ENCODE assay signal across 13 cellular contexts in genomic region chr3:30984855-30985793, GRCh38.
DNase-seq lines count a peak whose midpoint lies in the region; ATAC-seq, FAIRE-seq and TF ChIP-seq lines count a peak whose summit lies in the region.
"Had no signal": no experiment of that assay in that cellular context is flagged by ENCODE, and none has a peak within 500 bp of the region (broad histone marks: within the 10 kb centered on the region; RNA-seq: fewer than 3 reads in every experiment).

No MANE protein-coding gene starts in this region.

- H3K27ac Mint-ChIP-seq in CD4-positive, alpha-beta T cell = no peak overlapping the region
- H3K27ac Mint-ChIP-seq: HFFc6 had no signal

- no peaks in the 10 kb centered on the region for H3K79me2 ChIP-seq in GM12878 (ENCODE audit: control insufficient read depth, insufficient read depth, low read length)

- CTCF ChIA-PET in A549 (lab: Yijun Ruan, JAX) = interaction anchor here (0.7 to 0.9 kb wide), 2 partner anchors 38 to 217 kb away, joined by 3 read pairs; no protein-coding TSS in a partner anchor
- CTCF ChIA-PET in GM12878 (lab: Yijun Ruan, JAX) = interaction anchor here (0.7 to 1.2 kb wide), 3 partner anchors 14 to 436 kb away, joined by 3 to 7 read pairs (median 4); no protein-coding TSS in a partner anchor
- CTCF ChIA-PET in CD4-positive, alpha-beta T cell (lab: Charles Lee) = interaction anchor here (0.7 kb wide), 1 partner anchor 455 kb away, joined by 3 read pairs; no protein-coding TSS in a partner anchor

- POLR2A ChIA-PET in A549 (lab: Yijun Ruan, JAX) = no interaction called here
- POLR2A ChIA-PET in GM12878 (lab: Charles Lee) = interaction anchor here (0.9 kb wide), 1 partner anchor 17 kb away, joined by 3 read pairs; no protein-coding TSS in a partner anchor
- POLR2A ChIA-PET in CD4-positive, alpha-beta T cell (lab: Charles Lee) = no interaction called here

- BruUV-seq in GM12878 (replicated peaks; lab: Mats Ljungman, UMichigan) = no TSS peak

- intact Hi-C loops in GM12878 (cut with micrococcal nuclease; ENCODE audit: unreplicated experiment) (loop anchor here (10.0 kb wide), 1 partner anchor 260 kb away; no protein-coding TSS in a partner anchor), esophagus muscularis mucosa (cut with DNase I) (no loop called here)
- intact Hi-C loops in CD4-positive, alpha-beta T cell (cut with DNase I, micrococcal nuclease) = no loop called here

- peaks cover 4% of the 10 kb centered on the region for H3K27me3 Mint-ChIP-seq in CD4-positive, alpha-beta T cell

- in situ Hi-C loops in GM12878 (cut with MboI) = no loop called here

- no peaks in the 10 kb centered on the region for H3K4me1 Mint-ChIP-seq in CD4-positive, alpha-beta T cell (ENCODE audit: low read depth)

- FAIRE-seq in A549 (lab: Jason Lieb, UNC) = no peak
- FAIRE-seq in GM12878 (lab: Jason Lieb, UNC) = peak; percentile 54

- H3K36me3 ChIP-seq in GM12878 (ENCODE audit: control insufficient read depth in 2 of 2, insufficient read depth in 2 of 2, low read length in 1 of 2) (no peaks in the 10 kb centered on the region), esophagus muscularis mucosa (no peaks in the 10 kb centered on the region)

- TF ChIP-seq POLR2A in A549 (IDR thresholded peaks at IDR 0.05; ENCODE audit: low read length) (no peak), GM12878 (IDR thresholded peaks at IDR 0.05; ENCODE audit: low read depth, low read length) (no peak), esophagus muscularis mucosa (IDR thresholded peaks at IDR 0.05; ENCODE audit: low read depth) (no peak)

- WGBS in A549 (ENCODE audit: missing lambda C conversion rate) = 16% methylated on average over 5 of the region's 5 CpGs
- 0% methylated on average over 5 of the region's 5 CpGs for WGBS in GM12878 (ENCODE audit: insufficient coverage, insufficient replicate concordance, low lambda C conversion rate, missing lambda C conversion rate)
- WGBS in esophagus muscularis mucosa = 48% methylated on average over 5 of the region's 5 CpGs

- H2AFZ ChIP-seq in GM12878 (ENCODE audit: control insufficient read depth, low read depth, low read length) = peak overlapping the region; percentile 15

- H3K27ac ChIP-seq in A549 (no peak overlapping the region), GM12878 (ENCODE audit: control insufficient read depth, insufficient read depth) (0 out of 2 replicates have a peak overlapping the region, but pooled peaks have one; percentile 6), esophagus muscularis mucosa (replicated peaks in 1 of 4) (no peak overlapping the region)
- H3K27ac ChIP-seq in CD4-positive, alpha-beta T cell (ENCODE audit: low read depth, low read length) = no peak overlapping the region

- ATAC-seq in A549 (no peak), GM19438 (IDR thresholded peaks at IDR 0.05; ENCODE audit: low read depth, unreplicated experiment) (peak; percentile 77), HG03159 (IDR thresholded peaks at IDR 0.05; ENCODE audit: unreplicated experiment) (peak; percentile 50), GM12878 (peak; percentile 73)
- no peak for ATAC-seq in CD4-positive, alpha-beta T cell (ENCODE audit: poor library complexity)

- no peak for TF ChIP-seq EP300 in A549 (IDR thresholded peaks at IDR 0.05)
- TF ChIP-seq EP300 in GM12878 (IDR thresholded peaks at IDR 0.05; ENCODE audit: borderline replicate concordance in 1 of 2, control insufficient read depth in 1 of 2, low read depth in 2 of 2, low read length in 2 of 2) = no peak
- no peak for TF ChIP-seq EP300 in esophagus muscularis mucosa (IDR thresholded peaks at IDR 0.05)

- no peak overlapping the region for H3K4me3 Mint-ChIP-seq in CD4-positive, alpha-beta T cell
- H3K4me3 Mint-ChIP-seq: HFFc6 had no signal

- H3K36me3 Mint-ChIP-seq in CD4-positive, alpha-beta T cell (ENCODE audit: low read depth) = no peaks in the 10 kb centered on the region

- no peak for TF ChIP-seq RAD21 in A549 (conservative IDR thresholded peaks at IDR 0.05 in 1 of 2, IDR thresholded peaks at IDR 0.05 in 1 of 2)
- no peak for TF ChIP-seq RAD21 in GM12878 (IDR thresholded peaks at IDR 0.05; ENCODE audit: insufficient read depth, low read depth, low read length)

- no peaks in the 10 kb centered on the region for H3K9me3 Mint-ChIP-seq in CD4-positive, alpha-beta T cell
- H3K9me3 Mint-ChIP-seq: HFFc6 had no signal

- H3K9ac ChIP-seq in GM12878 (ENCODE audit: control insufficient read depth, insufficient read depth, low read length) = no peak overlapping the region

- H3K4me1 ChIP-seq in A549 = no peaks in the 10 kb centered on the region
- H3K4me1 ChIP-seq in GM12878 (ENCODE audit: control insufficient read depth, insufficient read depth, low read length) = 0 out of 2 replicates have a peak, but pooled peaks cover 3% of the 10 kb centered on the region
- peaks cover 0 to 4% (median 0%) of the 10 kb centered on the region in 4 donors for H3K4me1 ChIP-seq in esophagus muscularis mucosa

- H3K4me3 ChIP-seq in A549 = no peak overlapping the region
- H3K4me3 ChIP-seq in GM12878 = no peak overlapping the region
- no peak overlapping the region for H3K4me3 ChIP-seq in esophagus muscularis mucosa
- H3K4me3 ChIP-seq: lung had no signal

- SMC1A ChIA-PET in GM12878 (lab: Charles Lee; ENCODE audit: uncharacterized antibody, unreplicated experiment) = interaction anchor here (0.7 to 4.9 kb wide), 10 partner anchors 12 to 257 kb away, joined by 3 to 31 read pairs (median 4); no protein-coding TSS in a partner anchor

- DNase-seq in A549 (ENCODE audit: low read depth in 1 of 2, low spot score in 1 of 2) (peak in 1 of 2 experiments; percentile 4), GM12878 (ENCODE audit: low read depth, low spot score) (no peak), esophagus muscularis mucosa (ENCODE audit: extremely low spot score) (no peak), LoVo (ENCODE audit: low spot score) (no peak), ecto neural progenitor cell (ENCODE audit: low spot score) (no peak)
- DNase-seq in CD4-positive, alpha-beta T cell = no peak
- DNase-seq: activated CD4-positive, alpha-beta T cell treated with anti-CD3 and anti-CD28 coated beads, Interleukin-2, amount 50 U/mL, for 48 hours; HFFc6; NCI-H1105; stimulated activated naive CD4-positive, alpha-beta T cell had no signal

- no peaks in the 10 kb centered on the region for H4K20me1 ChIP-seq in GM12878 (ENCODE audit: control insufficient read depth, insufficient read depth)

- no peak for TF ChIP-seq CTCF in A549 (IDR thresholded peaks at IDR 0.05)
- no peak for TF ChIP-seq CTCF in GM12878 (IDR thresholded peaks at IDR 0.05 in 2 of 3, conservative IDR thresholded peaks at IDR 0.05 in 1 of 3; ENCODE audit: control insufficient read depth in 2 of 3, extremely low read depth in 1 of 3, insufficient read depth in 1 of 3, low read depth in 3 of 3, low read length in 3 of 3)
- no peak for TF ChIP-seq CTCF in esophagus muscularis mucosa (IDR thresholded peaks at IDR 0.05)
- no peak for TF ChIP-seq CTCF in CD4-positive, alpha-beta T cell (IDR thresholded peaks at IDR 0.05)

- no peaks in the 10 kb centered on the region for H3K27me3 ChIP-seq in GM12878 (replicated peaks in 1 of 2; ENCODE audit: control insufficient read depth in 2 of 2, insufficient read depth in 2 of 2, low read length in 1 of 2)
- H3K27me3 ChIP-seq in esophagus muscularis mucosa = no peaks in the 10 kb centered on the region
- H3K27me3 ChIP-seq in CD4-positive, alpha-beta T cell (ENCODE audit: control insufficient read depth, insufficient read depth, low read length) = no peaks in the 10 kb centered on the region

- RAD21 ChIA-PET in GM12878 (lab: Charles Lee; ENCODE audit: unreplicated experiment) = interaction anchor here (1.5 kb wide), 1 partner anchor 11 kb away, joined by 3 read pairs; no protein-coding TSS in a partner anchor

- H3K9me3 ChIP-seq in A549 = no peaks in the 10 kb centered on the region
- no peaks in the 10 kb centered on the region for H3K9me3 ChIP-seq in GM12878 (replicated peaks; ENCODE audit: control insufficient read depth, insufficient read depth, low read length)
- H3K9me3 ChIP-seq in esophagus muscularis mucosa = no peaks in the 10 kb centered on the region
- no peaks in the 10 kb centered on the region for H3K9me3 ChIP-seq in CD4-positive, alpha-beta T cell (ENCODE audit: control insufficient read depth, low read length)

- peak overlapping the region; percentile 30; the same call in 1 of the 3 replicates for H3K4me2 ChIP-seq in A549
- 0 out of 2 replicates have a peak overlapping the region, but pooled peaks have one; percentile 25 for H3K4me2 ChIP-seq in GM12878 (ENCODE audit: control insufficient read depth, insufficient read depth)

TF ChIP-seq in A549, 52 proteins besides CTCF, POLR2A, EP300 and RAD21 (continues in another document):
- TF ChIP-seq MAFK (IDR thresholded peaks at IDR 0.05; ENCODE audit: partially characterized antibody) = no peak

TF ChIP-seq in GM12878, 131 proteins besides CTCF, POLR2A, EP300 and RAD21 (continues in another document):
- TF ChIP-seq PBX3 (IDR thresholded peaks at IDR 0.05; ENCODE audit: insufficient replicate concordance, low read depth, low read length) (no peak), NFYA (IDR thresholded peaks at IDR 0.05; ENCODE audit: borderline replicate concordance, low read depth, low read length) (no peak), EED (IDR thresholded peaks at IDR 0.05; ENCODE audit: low read depth) (no peak), IKZF1 (conservative IDR thresholded peaks at IDR 0.05) (peak; percentile 75), CBFB (IDR thresholded peaks at IDR 0.05; ENCODE audit: low read depth) (no peak)

Comparison
In these comparisons a context has a peak if more than half of its experiments do, and no peak if none do; other contexts are left out.
1. ATAC-seq: peak in GM19438 (single experiment), HG03159 (single experiment) and GM12878 (single experiment); none in A549 (0 of 2) and CD4-positive, alpha-beta T cell (single experiment).